39 cellular contexts compared by ENCODE assay signal in genomic region chr4:108709722-108710121, GRCh38. TPM values are rescaled to one million over a fixed set of nuclear protein-coding genes. Genes with fewer than 3 reads are reported as not detected.
"Had no signal": no experiment of that assay in that cellular context is flagged by ENCODE, and none has a peak within 500 bp of the region (broad histone marks: within the 10 kb centered on the region; RNA-seq: fewer than 3 reads in every experiment).

No MANE protein-coding gene starts in this region.

- FAIRE-seq: bronchial epithelial cell, TTC549 had no signal

- H3K9me3 ChIP-seq: ascending aorta had no signal

- DNase-seq: activated CD4-positive, alpha-beta memory T cell treated with anti-CD3 and anti-CD28 coated beads, Interleukin-2, amount 10 ng/mL, durations not matched to agents 7 days and 5 days; activated CD4-positive, alpha-beta T cell treated with anti-CD3 and anti-CD28 coated beads for 1 hour; activated CD4-positive, alpha-beta T cell treated with anti-CD3 and anti-CD28 coated beads for 36 hours; activated CD4-positive, alpha-beta T cell treated with anti-CD3 and anti-CD28 coated beads for 48 hours; activated CD4-positive, alpha-beta T cell treated with anti-CD3 and anti-CD28 coated beads, Interleukin-2, amount 10 ng/mL, durations not matched to agents 7 days and 5 days; activated CD4-positive, alpha-beta T cell treated with anti-CD3 and anti-CD28 coated beads, Interleukin-2, amount 50 U/mL, for 48 hours; activated CD4-positive, CD25-positive, alpha-beta regulatory T cell; activated CD8-positive, alpha-beta memory T cell treated with anti-CD3 and anti-CD28 coated beads for 24 hours; activated CD8-positive, alpha-beta memory T cell treated with anti-CD3 and anti-CD28 coated beads, Interleukin-2, amount 10 ng/mL, durations not matched to agents 7 days and 5 days; activated CD8-positive, alpha-beta memory T cell treated with anti-CD3 and anti-CD28 coated beads, Interleukin-2, amount 50 U/mL, for 48 hours; activated CD8-positive, alpha-beta T cell treated with anti-CD3 and anti-CD28 coated beads, Interleukin-2, amount 10 ng/mL, durations not matched to agents 7 days and 5 days; activated effector memory CD4-positive, alpha-beta T cell treated with Interleukin-2 at 50 U/mL for 16 hours; activated gamma-delta T cell; activated naive CD4-positive, alpha-beta T cell treated with anti-CD3 and anti-CD28 coated beads, Interleukin-2, amount 10 ng/mL, durations not matched to agents 7 days and 5 days; activated naive CD4-positive, alpha-beta T cell treated with Interleukin-2 at 50 U/mL for 16 hours; activated naive CD8-positive, alpha-beta T cell treated with anti-CD3 and anti-CD28 coated beads, Interleukin-2, amount 10 ng/mL, durations not matched to agents 7 days and 5 days; activated naive CD8-positive, alpha-beta T cell treated with anti-CD3 and anti-CD28 coated beads, Interleukin-2, amount 50 U/mL, for 24 hours; activated T-cell treated with anti-CD3 and anti-CD28 coated beads, Interleukin-2, amount 50 U/mL, for 24 hours; activated T-cell treated with anti-CD3 and anti-CD28 coated beads, Interleukin-2, amount 50 U/mL, for 48 hours; amygdala; anterior cingulate cortex; cerebellar nuclear complex; T-helper 1 cell; T-helper 2 cell; T-helper 9 cell had no signal

- H3K27ac ChIP-seq: ascending aorta, cardiac muscle cell, VCaP had no signal

- H3K4me1 ChIP-seq: ascending aorta had no signal

- H3K27me3 Mint-ChIP-seq: activated CD4-positive, alpha-beta memory T cell treated with anti-CD3 and anti-CD28 coated beads, Interleukin-2, amount 10 ng/mL, durations not matched to agents 7 days and 5 days; activated CD4-positive, alpha-beta T cell treated with anti-CD3 and anti-CD28 coated beads for 36 hours; activated CD4-positive, alpha-beta T cell treated with anti-CD3 and anti-CD28 coated beads, Interleukin-2, amount 10 ng/mL, durations not matched to agents 7 days and 5 days; activated CD8-positive, alpha-beta memory T cell treated with anti-CD3 and anti-CD28 coated beads, Interleukin-2, amount 10 ng/mL, durations not matched to agents 7 days and 5 days; activated naive CD4-positive, alpha-beta T cell treated with anti-CD3 and anti-CD28 coated beads, Interleukin-2, amount 50 U/mL, for 24 hours; activated naive CD8-positive, alpha-beta T cell; activated naive CD8-positive, alpha-beta T cell treated with anti-CD3 and anti-CD28 coated beads, Interleukin-2, amount 10 ng/mL, durations not matched to agents 7 days and 5 days; activated naive CD8-positive, alpha-beta T cell treated with anti-CD3 and anti-CD28 coated beads, Interleukin-2, amount 50 U/mL, for 24 hours; activated T-cell treated with anti-CD3 and anti-CD28 coated beads, Interleukin-2, amount 50 U/mL, for 24 hours had no signal

- H3K9me3 Mint-ChIP-seq: activated CD4-positive, alpha-beta memory T cell treated with anti-CD3 and anti-CD28 coated beads, Interleukin-2, amount 10 ng/mL, durations not matched to agents 7 days and 5 days; activated CD4-positive, alpha-beta T cell treated with anti-CD3 and anti-CD28 coated beads, Interleukin-2, amount 10 ng/mL, durations not matched to agents 7 days and 5 days; activated naive CD4-positive, alpha-beta T cell treated with anti-CD3 and anti-CD28 coated beads, Interleukin-2, amount 10 ng/mL, durations not matched to agents 7 days and 5 days; activated naive CD4-positive, alpha-beta T cell treated with anti-CD3 and anti-CD28 coated beads, Interleukin-2, amount 50 U/mL, for 24 hours; activated naive CD8-positive, alpha-beta T cell treated with anti-CD3 and anti-CD28 coated beads, Interleukin-2, amount 10 ng/mL, durations not matched to agents 7 days and 5 days; activated naive CD8-positive, alpha-beta T cell treated with anti-CD3 and anti-CD28 coated beads, Interleukin-2, amount 50 U/mL, for 24 hours; activated T-cell treated with anti-CD3 and anti-CD28 coated beads, Interleukin-2, amount 50 U/mL, for 24 hours; activated T-helper 2 cell treated with anti-CD3 and anti-CD28 coated beads, Interferon-gamma antibody, Interleukin-2, Interleukin-4, amounts not matched to agents 10 μg/mL and 5 μg/mL and 100 μg/mL, durations not matched to agents 14 hours and 24 hours and 36 hours; central memory CD8-positive, alpha-beta T cell; T-helper 1 cell treated with Interleukin-12 subunit alpha and Interleukin-12 subunit beta and Interleukin-4 antibody, amounts not matched to agents 30 μg/mL and 1 μg/mL, for 36 hours; T-helper 2 cell treated with Interferon-gamma antibody and Interleukin-4, amounts not matched to agents 5 μg/mL and 100 μg/mL, for 36 hours had no signal

- ATAC-seq: activated CD4-positive, alpha-beta T cell treated with anti-CD3 and anti-CD28 coated beads for 36 hours; activated CD4-positive, CD25-positive, alpha-beta regulatory T cell treated with anti-CD3 and anti-CD28 coated beads, Interleukin-2, amount 50 U/mL, for 24 hours; activated CD8-positive, alpha-beta memory T cell treated with anti-CD3 and anti-CD28 coated beads, Interleukin-2, amount 10 ng/mL, durations not matched to agents 7 days and 5 days; activated CD8-positive, alpha-beta T cell treated with anti-CD3 and anti-CD28 coated beads, Interleukin-2, amount 10 ng/mL, durations not matched to agents 7 days and 5 days; activated naive CD8-positive, alpha-beta T cell treated with anti-CD3 and anti-CD28 coated beads, Interleukin-2, amount 50 U/mL, for 24 hours had no signal

- H3K4me3 ChIP-seq: ascending aorta, cardiac muscle cell had no signal

- H3K4me1 Mint-ChIP-seq: activated CD4-positive, alpha-beta memory T cell treated with anti-CD3 and anti-CD28 coated beads, Interleukin-2, amount 10 ng/mL, durations not matched to agents 7 days and 5 days; activated CD4-positive, alpha-beta T cell treated with anti-CD3 and anti-CD28 coated beads for 36 hours; activated CD4-positive, alpha-beta T cell treated with anti-CD3 and anti-CD28 coated beads, Interleukin-2, amount 10 ng/mL, durations not matched to agents 7 days and 5 days; activated CD8-positive, alpha-beta memory T cell treated with anti-CD3 and anti-CD28 coated beads, Interleukin-2, amount 10 ng/mL, durations not matched to agents 7 days and 5 days; activated naive CD4-positive, alpha-beta T cell treated with anti-CD3 and anti-CD28 coated beads, Interleukin-2, amount 10 ng/mL, durations not matched to agents 7 days and 5 days; activated naive CD4-positive, alpha-beta T cell treated with anti-CD3 and anti-CD28 coated beads, Interleukin-2, amount 50 U/mL, for 24 hours; activated naive CD8-positive, alpha-beta T cell treated with anti-CD3 and anti-CD28 coated beads, Interleukin-2, amount 10 ng/mL, durations not matched to agents 7 days and 5 days; activated naive CD8-positive, alpha-beta T cell treated with anti-CD3 and anti-CD28 coated beads, Interleukin-2, amount 50 U/mL, for 24 hours; brain; central memory CD8-positive, alpha-beta T cell had no signal

- H3K27me3 ChIP-seq: ascending aorta, cardiac muscle cell had no signal

- H3K4me3 Mint-ChIP-seq: activated CD4-positive, alpha-beta memory T cell treated with anti-CD3 and anti-CD28 coated beads, Interleukin-2, amount 10 ng/mL, durations not matched to agents 7 days and 5 days; activated CD4-positive, alpha-beta T cell treated with anti-CD3 and anti-CD28 coated beads for 36 hours; activated CD4-positive, alpha-beta T cell treated with anti-CD3 and anti-CD28 coated beads, Interleukin-2, amount 10 ng/mL, durations not matched to agents 7 days and 5 days; activated CD8-positive, alpha-beta memory T cell treated with anti-CD3 and anti-CD28 coated beads, Interleukin-2, amount 10 ng/mL, durations not matched to agents 7 days and 5 days; activated CD8-positive, alpha-beta T cell treated with anti-CD3 and anti-CD28 coated beads, Interleukin-2, amount 10 ng/mL, durations not matched to agents 7 days and 5 days; activated naive CD4-positive, alpha-beta T cell treated with anti-CD3 and anti-CD28 coated beads, Interleukin-2, amount 10 ng/mL, durations not matched to agents 7 days and 5 days; activated naive CD4-positive, alpha-beta T cell treated with anti-CD3 and anti-CD28 coated beads, Interleukin-2, amount 50 U/mL, for 24 hours; activated naive CD8-positive, alpha-beta T cell; activated naive CD8-positive, alpha-beta T cell treated with anti-CD3 and anti-CD28 coated beads, Interleukin-2, amount 10 ng/mL, durations not matched to agents 7 days and 5 days; activated naive CD8-positive, alpha-beta T cell treated with anti-CD3 and anti-CD28 coated beads, Interleukin-2, amount 50 U/mL, for 24 hours; activated T-cell treated with anti-CD3 and anti-CD28 coated beads, Interleukin-2, amount 50 U/mL, for 24 hours; brain; central memory CD8-positive, alpha-beta T cell; T-helper 1 cell treated with Interleukin-12 subunit alpha and Interleukin-12 subunit beta and Interleukin-4 antibody, amounts not matched to agents 30 μg/mL and 1 μg/mL, for 36 hours; T-helper 2 cell treated with Interferon-gamma antibody and Interleukin-4, amounts not matched to agents 5 μg/mL and 100 μg/mL, for 36 hours had no signal

- H3K36me3 Mint-ChIP-seq: activated CD8-positive, alpha-beta memory T cell treated with anti-CD3 and anti-CD28 coated beads, Interleukin-2, amount 10 ng/mL, durations not matched to agents 7 days and 5 days; activated naive CD4-positive, alpha-beta T cell treated with anti-CD3 and anti-CD28 coated beads, Interleukin-2, amount 10 ng/mL, durations not matched to agents 7 days and 5 days; activated naive CD4-positive, alpha-beta T cell treated with anti-CD3 and anti-CD28 coated beads, Interleukin-2, amount 50 U/mL, for 24 hours; activated naive CD8-positive, alpha-beta T cell; activated naive CD8-positive, alpha-beta T cell treated with anti-CD3 and anti-CD28 coated beads, Interleukin-2, amount 10 ng/mL, durations not matched to agents 7 days and 5 days; brain had no signal

- H3K36me3 ChIP-seq: ascending aorta, cardiac muscle cell had no signal

- H3K27ac Mint-ChIP-seq: activated CD4-positive, alpha-beta memory T cell treated with anti-CD3 and anti-CD28 coated beads, Interleukin-2, amount 10 ng/mL, durations not matched to agents 7 days and 5 days; activated CD4-positive, alpha-beta T cell treated with anti-CD3 and anti-CD28 coated beads for 36 hours; activated CD4-positive, alpha-beta T cell treated with anti-CD3 and anti-CD28 coated beads, Interleukin-2, amount 10 ng/mL, durations not matched to agents 7 days and 5 days; activated CD8-positive, alpha-beta memory T cell treated with anti-CD3 and anti-CD28 coated beads, Interleukin-2, amount 10 ng/mL, durations not matched to agents 7 days and 5 days; activated CD8-positive, alpha-beta T cell treated with anti-CD3 and anti-CD28 coated beads, Interleukin-2, amount 10 ng/mL, durations not matched to agents 7 days and 5 days; activated naive CD4-positive, alpha-beta T cell treated with anti-CD3 and anti-CD28 coated beads, Interleukin-2, amount 10 ng/mL, durations not matched to agents 7 days and 5 days; activated naive CD4-positive, alpha-beta T cell treated with anti-CD3 and anti-CD28 coated beads, Interleukin-2, amount 50 U/mL, for 24 hours; activated naive CD8-positive, alpha-beta T cell; activated naive CD8-positive, alpha-beta T cell treated with anti-CD3 and anti-CD28 coated beads, Interleukin-2, amount 10 ng/mL, durations not matched to agents 7 days and 5 days; activated naive CD8-positive, alpha-beta T cell treated with anti-CD3 and anti-CD28 coated beads, Interleukin-2, amount 50 U/mL, for 24 hours; activated T-cell treated with anti-CD3 and anti-CD28 coated beads, Interleukin-2, amount 50 U/mL, for 24 hours; activated T-helper 2 cell treated with anti-CD3 and anti-CD28 coated beads, Interferon-gamma antibody, Interleukin-2, Interleukin-4, amounts not matched to agents 10 μg/mL and 5 μg/mL and 100 μg/mL, durations not matched to agents 14 hours and 24 hours and 36 hours; brain; T-helper 1 cell treated with Interleukin-12 subunit alpha and Interleukin-12 subunit beta and Interleukin-4 antibody, amounts not matched to agents 30 μg/mL and 1 μg/mL, for 36 hours; T-helper 2 cell treated with Interferon-gamma antibody and Interleukin-4, amounts not matched to agents 5 μg/mL and 100 μg/mL, for 36 hours had no signal

RNA-seq across cellular contexts. Expression of gene ETNPPL, which starts 53.1 kb away (rescaled TPM):
- total RNA-seq: activated CD4-positive, alpha-beta memory T cell treated with anti-CD3 and anti-CD28 coated beads, Interleukin-2, amount 10 ng/mL, durations not matched to agents 7 days and 5 days; activated CD4-positive, alpha-beta T cell treated with anti-CD3 and anti-CD28 coated beads for 36 hours; activated CD4-positive, alpha-beta T cell treated with anti-CD3 and anti-CD28 coated beads, Interleukin-2, amount 10 ng/mL, durations not matched to agents 7 days and 5 days; activated CD8-positive, alpha-beta memory T cell treated with anti-CD3 and anti-CD28 coated beads, Interleukin-2, amount 10 ng/mL, durations not matched to agents 7 days and 5 days; activated CD8-positive, alpha-beta T cell treated with anti-CD3 and anti-CD28 coated beads, Interleukin-2, amount 10 ng/mL, durations not matched to agents 7 days and 5 days; activated naive CD8-positive, alpha-beta T cell treated with anti-CD3 and anti-CD28 coated beads, Interleukin-2, amount 10 ng/mL, durations not matched to agents 7 days and 5 days; activated T-helper 2 cell treated with anti-CD3 and anti-CD28 coated beads, Interferon-gamma antibody, Interleukin-2, Interleukin-4, amounts not matched to agents 10 μg/mL and 5 μg/mL and 100 μg/mL, durations not matched to agents 14 hours and 24 hours and 36 hours; ascending aorta; bronchial epithelial cell; chondrocyte had no signal
- polyA plus RNA-seq: cardiac muscle cell had no signal
